ENCODE assay signal across 10 cellular contexts in genomic region chrX:39905475-39905889, GRCh38.
DNase-seq lines count a peak whose midpoint lies in the region; ATAC-seq and TF ChIP-seq lines count a peak whose summit lies in the region.
"Had no signal": no experiment of that assay in that cellular context is flagged by ENCODE, and none has a peak within 500 bp of the region (broad histone marks: within the 10 kb centered on the region; RNA-seq: fewer than 3 reads in every experiment).

No MANE protein-coding gene starts in this region.

- TF ChIP-seq CTCF in cardiac muscle cell (IDR thresholded peaks at IDR 0.05; ENCODE audit: low read depth, low read length) (no peak), right atrium auricular region (IDR thresholded peaks at IDR 0.05) (no peak), liver (IDR thresholded peaks at IDR 0.05; ENCODE audit: low read depth, low read length, missing input control) (no peak), thyroid gland (IDR thresholded peaks at IDR 0.05) (no peak)

- no peak for TF ChIP-seq POLR2A in thyroid gland (IDR thresholded peaks at IDR 0.05)

- DNase-seq in cardiac muscle cell (ENCODE audit: low read depth in 1 of 2, low spot score in 1 of 2) = peak; percentile 29 to 50
- DNase-seq in right atrium auricular region (ENCODE audit: low spot score) = no peak
- DNase-seq in amniotic epithelial cell (ENCODE audit: low read depth) = peak; percentile 35
- DNase-seq in thyroid gland = peak; percentile 64 to 67
- no peak for DNase-seq in ureter (ENCODE audit: low spot score)
- DNase-seq in GM19240 (ENCODE audit: insufficient read length, low spot score) = no peak
- DNase-seq: activated CD4-positive, alpha-beta T cell treated with anti-CD3 and anti-CD28 coated beads for 1 hour; central memory CD4-positive, alpha-beta T cell had no signal

- no peak overlapping the region for H3K9ac ChIP-seq in liver (ENCODE audit: low read depth in 1 of 2, low read length in 2 of 2)

- 8% methylated on average over 15 of the region's 15 CpGs for WGBS in liver
- 8 to 18% methylated on average over 13 to 14 of the region's 15 CpGs for WGBS in thyroid gland, 2 donors

- H3K36me3 ChIP-seq in cardiac muscle cell (no peaks in the 10 kb centered on the region), right atrium auricular region (no peaks in the 10 kb centered on the region), liver (ENCODE audit: control insufficient read depth in 4 of 4, insufficient read depth in 3 of 4, low read depth in 1 of 4, low read length in 3 of 4) (no peaks in the 10 kb centered on the region), thyroid gland (no peaks in the 10 kb centered on the region)

- H3K27ac ChIP-seq in cardiac muscle cell (peak overlapping the region; percentile 49), right atrium auricular region (peak overlapping the region in 1 of 2 donors; percentile 29), liver (ENCODE audit: low read depth in 1 of 2, low read length in 2 of 2) (peak overlapping the region; percentile 9 to 53), thyroid gland (peak overlapping the region; percentile 11 to 43 (median 22))

- peak; percentile 26 to 43 for TF ChIP-seq RAD21 in liver (IDR thresholded peaks at IDR 0.05)

- H3K4me1 ChIP-seq in cardiac muscle cell (ENCODE audit: low read depth) = peaks cover 45% of the 10 kb centered on the region
- H3K4me1 ChIP-seq in right atrium auricular region = peaks cover 0 to 31% of the 10 kb centered on the region in 2 donors
- H3K4me1 ChIP-seq in liver (ENCODE audit: control insufficient read depth in 4 of 4, insufficient read depth in 4 of 4, low read length in 3 of 4) = peaks cover 4 to 28% (median 12%) of the 10 kb centered on the region in 4 donors
- peaks cover 0 to 29% of the 10 kb centered on the region in 2 donors for H3K4me1 ChIP-seq in thyroid gland

- intact Hi-C loops in thyroid gland (cut with DNase I) = no loop called here

- ATAC-seq in GM18858 (IDR thresholded peaks at IDR 0.05; ENCODE audit: unreplicated experiment) = no peak

- H3K4me3 ChIP-seq in cardiac muscle cell = no peak overlapping the region
- H3K4me3 ChIP-seq in right atrium auricular region = no peak overlapping the region
- H3K4me3 ChIP-seq in liver (ENCODE audit: low read depth in 1 of 3, low read length in 3 of 3) = no peak overlapping the region
- no peak overlapping the region for H3K4me3 ChIP-seq in thyroid gland (replicated peaks in 1 of 3)

- no peaks in the 10 kb centered on the region for H3K27me3 ChIP-seq in cardiac muscle cell
- H3K27me3 ChIP-seq in right atrium auricular region = no peaks in the 10 kb centered on the region
- H3K27me3 ChIP-seq in liver (ENCODE audit: control insufficient read depth in 4 of 4, insufficient read depth in 4 of 4, low read length in 3 of 4) = no peaks in the 10 kb centered on the region
- no peaks in the 10 kb centered on the region for H3K27me3 ChIP-seq in thyroid gland

- H3K9me3 ChIP-seq in cardiac muscle cell (ENCODE audit: low read depth) (no peaks in the 10 kb centered on the region), right atrium auricular region (no peaks in the 10 kb centered on the region), liver (ENCODE audit: control insufficient read depth in 4 of 4, low read length in 3 of 4) (no peaks in the 10 kb centered on the region), thyroid gland (no peaks in the 10 kb centered on the region)

TF ChIP-seq in liver, 16 proteins besides CTCF, POLR2A, EP300 and RAD21:
- TF ChIP-seq RXRA (IDR thresholded peaks at IDR 0.05) (peak; percentile 21 to 57), EGR1 (IDR thresholded peaks at IDR 0.05; ENCODE audit: low read depth in 2 of 2) (peak; percentile 58 to 78), SP1 (IDR thresholded peaks at IDR 0.05) (peak; percentile 43), YY1 (IDR thresholded peaks at IDR 0.05) (peak; percentile 53), FOXA1 (IDR thresholded peaks at IDR 0.05) (no peak), HNF4A (conservative IDR thresholded peaks at IDR 0.05) (peak; percentile 15 to 36), MAX (IDR thresholded peaks at IDR 0.05) (peak; percentile 46), HNF4G (IDR thresholded peaks at IDR 0.05) (no peak)
TF ChIP-seq in liver: peak in this region for 6.

Comparison
In these comparisons a context has a peak if more than half of its experiments do, and no peak if none do; other contexts are left out.
1. DNase-seq: peak in cardiac muscle cell (2 of 2), amniotic epithelial cell (single experiment) and thyroid gland (2 of 2); none in right atrium auricular region (single experiment), ureter (single experiment) and GM19240 (single experiment).